In genomic region chr16:70433456-70434103, GRCh38 we compare ENCODE assay signal across 8 cellular contexts. TPM values are rescaled to one million over a fixed set of nuclear protein-coding genes. Genes with fewer than 3 reads are reported as not detected.
DNase-seq lines count a peak whose midpoint lies in the region; ATAC-seq and TF ChIP-seq lines count a peak whose summit lies in the region.

No MANE protein-coding gene starts in this region.

- H3K4me1 Mint-ChIP-seq in GM23338 = peaks cover 73% of the 10 kb centered on the region

- H3F3A ChIP-seq in GM23338 (replicated peaks; ENCODE audit: low read depth) = peaks cover 32% of the 10 kb centered on the region

- peak overlapping the region; percentile 34 to 46 (median 38) for H3K9ac ChIP-seq in skeletal muscle tissue (ENCODE audit: low read depth in 1 of 3, low read length in 3 of 3)

- peaks cover 14% of the 10 kb centered on the region; the same call in 1 of the 2 replicates for H4K20me1 ChIP-seq in GM23338 (replicated peaks; ENCODE audit: insufficient read depth)

- H3K36me3 ChIP-seq in GM23338 (ENCODE audit: insufficient read depth) (no peaks in the 10 kb centered on the region; the same call in 1 of the 2 replicates), skeletal muscle tissue (ENCODE audit: control insufficient read depth in 3 of 3, insufficient read depth in 3 of 3, low read length in 3 of 3) (no peaks in the 10 kb centered on the region)

- H3K36me3 Mint-ChIP-seq in GM23338 (ENCODE audit: low read depth) = peaks cover 8% of the 10 kb centered on the region

- H3K9me3 Mint-ChIP-seq in GM23338 = no peaks in the 10 kb centered on the region

- no peaks in the 10 kb centered on the region for H3K9me3 ChIP-seq in skeletal muscle tissue (ENCODE audit: control insufficient read depth in 3 of 3, low read length in 3 of 3)

- peak overlapping the region; percentile 67 for H3K27ac Mint-ChIP-seq in GM23338

- H3K4me1 ChIP-seq in GM23338 (ENCODE audit: insufficient read depth) (peaks cover 66% of the 10 kb centered on the region), skeletal muscle tissue (ENCODE audit: control insufficient read depth in 3 of 3, insufficient read depth in 3 of 3, low read length in 3 of 3) (peaks cover 78 to 81% (median 80%) of the 10 kb centered on the region in 3 donors)

- H3K4me3 ChIP-seq in GM23338 (no peak overlapping the region), skeletal muscle tissue (ENCODE audit: low read length in 3 of 3) (peak overlapping the region in 2 of 3 donors; percentile 5 to 38)

- H3K4me3 Mint-ChIP-seq in GM23338 = no peak overlapping the region; the same call in 2 of the 3 replicates

- peak overlapping the region; percentile 39; the same call in 1 of the 2 replicates for H3K4me2 ChIP-seq in GM23338

- DNase-seq in GM23338 (ENCODE audit: low spot score) (no peak), glomerular visceral epithelial cell (ENCODE audit: extremely low spot score) (peak; percentile 60), putamen (ENCODE audit: low spot score) (no peak)

- no peak for ATAC-seq in GM23338
- peak; percentile 9 for ATAC-seq in SK-N-SH treated with all-trans-retinoic acid at 6 μM for 48 hours
- no peak for ATAC-seq in GM18861 (IDR thresholded peaks at IDR 0.05; ENCODE audit: unreplicated experiment)
- ATAC-seq in HG02571 (IDR thresholded peaks at IDR 0.05; ENCODE audit: unreplicated experiment) = no peak
- ATAC-seq in HG02884 (IDR thresholded peaks at IDR 0.05; ENCODE audit: unreplicated experiment) = no peak

- H3K27ac ChIP-seq in GM23338 (ENCODE audit: low read depth) (peak overlapping the region; percentile 67), skeletal muscle tissue (ENCODE audit: low read depth, low read length) (peak overlapping the region; percentile 57)

- H3K27me3 ChIP-seq in GM23338 (ENCODE audit: insufficient read depth) (no peaks in the 10 kb centered on the region), skeletal muscle tissue (ENCODE audit: control insufficient read depth in 3 of 3, insufficient read depth in 3 of 3, low read length in 3 of 3) (no peaks in the 10 kb centered on the region)

- peaks cover 21% of the 10 kb centered on the region for H3K27me3 Mint-ChIP-seq in GM23338 (ENCODE audit: insufficient read depth, low read depth, poor library complexity)

- H2AFZ ChIP-seq in GM23338 = no peak overlapping the region

- no peak for TF ChIP-seq CTCF in GM23338 (conservative IDR thresholded peaks at IDR 0.05; ENCODE audit: low read depth in 2 of 2)

- H3K79me2 ChIP-seq in GM23338 (replicated peaks; ENCODE audit: insufficient read depth) = peaks cover 88% of the 10 kb centered on the region

- H3K9me2 ChIP-seq in GM23338 (ENCODE audit: insufficient read depth) = no peaks in the 10 kb centered on the region

TF ChIP-seq in GM23338, 12 proteins besides CTCF, POLR2A, EP300 and RAD21 (continues in another document):
- TF ChIP-seq EZH2 (IDR thresholded peaks at IDR 0.05; ENCODE audit: low read depth, unreplicated experiment) (no peak), ETS1 (IDR thresholded peaks at IDR 0.05) (no peak), POLR2AphosphoS5 (IDR thresholded peaks at IDR 0.05; ENCODE audit: low read depth) (no peak)

TF ChIP-seq in SK-N-SH treated with all-trans-retinoic acid at 6 μM for 48 hours, 23 proteins besides CTCF, POLR2A, EP300 and RAD21 (continues in another document):
- TF ChIP-seq, protein P1, sequence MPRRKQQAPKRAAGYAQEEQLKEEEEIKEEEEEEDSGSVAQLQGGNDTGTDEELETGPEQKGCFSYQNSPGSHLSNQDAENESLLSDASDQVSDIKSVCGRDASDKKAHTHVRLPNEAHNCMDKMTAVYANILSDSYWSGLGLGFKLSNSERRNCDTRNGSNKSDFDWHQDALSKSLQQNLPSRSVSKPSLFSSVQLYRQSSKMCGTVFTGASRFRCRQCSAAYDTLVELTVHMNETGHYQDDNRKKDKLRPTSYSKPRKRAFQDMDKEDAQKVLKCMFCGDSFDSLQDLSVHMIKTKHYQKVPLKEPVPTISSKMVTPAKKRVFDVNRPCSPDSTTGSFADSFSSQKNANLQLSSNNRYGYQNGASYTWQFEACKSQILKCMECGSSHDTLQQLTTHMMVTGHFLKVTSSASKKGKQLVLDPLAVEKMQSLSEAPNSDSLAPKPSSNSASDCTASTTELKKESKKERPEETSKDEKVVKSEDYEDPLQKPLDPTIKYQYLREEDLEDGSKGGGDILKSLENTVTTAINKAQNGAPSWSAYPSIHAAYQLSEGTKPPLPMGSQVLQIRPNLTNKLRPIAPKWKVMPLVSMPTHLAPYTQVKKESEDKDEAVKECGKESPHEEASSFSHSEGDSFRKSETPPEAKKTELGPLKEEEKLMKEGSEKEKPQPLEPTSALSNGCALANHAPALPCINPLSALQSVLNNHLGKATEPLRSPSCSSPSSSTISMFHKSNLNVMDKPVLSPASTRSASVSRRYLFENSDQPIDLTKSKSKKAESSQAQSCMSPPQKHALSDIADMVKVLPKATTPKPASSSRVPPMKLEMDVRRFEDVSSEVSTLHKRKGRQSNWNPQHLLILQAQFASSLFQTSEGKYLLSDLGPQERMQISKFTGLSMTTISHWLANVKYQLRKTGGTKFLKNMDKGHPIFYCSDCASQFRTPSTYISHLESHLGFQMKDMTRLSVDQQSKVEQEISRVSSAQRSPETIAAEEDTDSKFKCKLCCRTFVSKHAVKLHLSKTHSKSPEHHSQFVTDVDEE (CRISPR knock-in tag; IDR thresholded peaks at IDR 0.05) = no peak
- no peak for TF ChIP-seq ZNF8 (CRISPR knock-in tag; IDR thresholded peaks at IDR 0.05)
- no peak for TF ChIP-seq PATZ1 (CRISPR knock-in tag; IDR thresholded peaks at IDR 0.05; ENCODE audit: borderline replicate concordance)
- no peak for TF ChIP-seq BACH2 (CRISPR knock-in tag; IDR thresholded peaks at IDR 0.05; ENCODE audit: borderline replicate concordance)
- no peak for TF ChIP-seq ZC3H10 (CRISPR knock-in tag; IDR thresholded peaks at IDR 0.05)
- no peak for TF ChIP-seq ZNF70 (CRISPR knock-in tag; IDR thresholded peaks at IDR 0.05)
- TF ChIP-seq CSRNP3 (CRISPR knock-in tag; IDR thresholded peaks at IDR 0.05) = no peak
- no peak for TF ChIP-seq CSDC2 (CRISPR knock-in tag; IDR thresholded peaks at IDR 0.05)
- no peak for TF ChIP-seq TOX (CRISPR knock-in tag; IDR thresholded peaks at IDR 0.05; ENCODE audit: borderline replicate concordance)
- TF ChIP-seq GLIS3 (CRISPR knock-in tag; IDR thresholded peaks at IDR 0.05) = no peak
- TF ChIP-seq ZNF565 (CRISPR knock-in tag; conservative IDR thresholded peaks at IDR 0.05; ENCODE audit: low read depth) = no peak
- no peak for TF ChIP-seq TCF4 (CRISPR knock-in tag; IDR thresholded peaks at IDR 0.05; ENCODE audit: borderline replicate concordance)
- TF ChIP-seq PPARA (CRISPR knock-in tag; IDR thresholded peaks at IDR 0.05; ENCODE audit: borderline replicate concordance) = no peak
- no peak for TF ChIP-seq ZFP30 (CRISPR knock-in tag; IDR thresholded peaks at IDR 0.05)
- no peak for TF ChIP-seq POU6F1 (CRISPR knock-in tag; IDR thresholded peaks at IDR 0.05; ENCODE audit: borderline replicate concordance, low read depth)

RNA-seq across cellular contexts. Expression of gene ST3GAL2, which starts 5.3 kb away (rescaled TPM):
- 36.8 and 39.8 TPM in 2 replicates for total RNA-seq in GM23338 (2014; rRNA removed; shearing (Covaris generic))
- 12.1 and 12.3 TPM in 2 replicates for polyA plus RNA-seq in GM23338 (2016; fragmentation: Nextera tagmentation; extraction: Ambion mirVana)
- total RNA-seq in skeletal muscle tissue = 24.5 TPM

RNA-seq across cellular contexts. Expression of gene FCSK, which starts 20.8 kb away (rescaled TPM):
- total RNA-seq in GM23338 (2014; rRNA removed; shearing (Covaris generic)) = 4.0 and 8.0 TPM in 2 replicates
- polyA plus RNA-seq in GM23338 (2016; fragmentation: Nextera tagmentation; extraction: Ambion mirVana) = 1.5 and 2.3 TPM in 2 replicates
- 6.8 TPM for total RNA-seq in skeletal muscle tissue
